Comparison of ENCODE assay signal across 18 cellular contexts in genomic region chr11:64211181-64211872, GRCh38. TPM values are rescaled to one million over a fixed set of nuclear protein-coding genes. Genes with fewer than 3 reads are reported as not detected.
DNase-seq lines count a peak whose midpoint lies in the region; ATAC-seq, FAIRE-seq and TF ChIP-seq lines count a peak whose summit lies in the region.
"Had no signal": no experiment of that assay in that cellular context is flagged by ENCODE, and none has a peak within 500 bp of the region (broad histone marks: within the 10 kb centered on the region; RNA-seq: fewer than 3 reads in every experiment).

No MANE protein-coding gene starts in this region.

- intact Hi-C loops in K562 (cut with micrococcal nuclease) = no loop called here

- peaks cover 11 to 41% of the 10 kb centered on the region in 2 experiments for H3K4me1 ChIP-seq in K562 (replicated peaks in 1 of 2; ENCODE audit: control insufficient read depth in 2 of 2, insufficient read depth in 2 of 2, low read length in 2 of 2)
- peaks cover 6% of the 10 kb centered on the region for H3K4me1 ChIP-seq in osteoblast (ENCODE audit: insufficient read depth, low read length)

- no peak for TF ChIP-seq RAD21 in K562 (CRISPR knock-in tag; conservative IDR thresholded peaks at IDR 0.05 in 1 of 2, IDR thresholded peaks at IDR 0.05 in 1 of 2)

- no peak overlapping the region for H3K4me2 ChIP-seq in K562 (ENCODE audit: insufficient read depth, low read length)
- H3K4me2 ChIP-seq in osteoblast (ENCODE audit: insufficient read depth, low read length) = no peak overlapping the region

- no peaks in the 10 kb centered on the region for H3K9me3 ChIP-seq in K562 (replicated peaks; ENCODE audit: control insufficient read depth, insufficient read depth, low read depth, low read length)
- no peaks in the 10 kb centered on the region for H3K9me3 ChIP-seq in osteoblast (ENCODE audit: low read depth, low read length)

- peak overlapping the region; percentile 42 for H3K27ac Mint-ChIP-seq in activated naive CD4-positive, alpha-beta T cell treated with anti-CD3 and anti-CD28 coated beads, Interleukin-2, amount 10 ng/mL, durations not matched to agents 7 days and 5 days
- H3K27ac Mint-ChIP-seq in activated naive CD4-positive, alpha-beta T cell treated with anti-CD3 and anti-CD28 coated beads, Interleukin-2, amount 50 U/mL, for 72 hours = peak overlapping the region in 1 of 2 donors; percentile 72
- H3K27ac Mint-ChIP-seq in activated CD8-positive, alpha-beta memory T cell treated with anti-CD3 and anti-CD28 coated beads, Interleukin-2, amount 10 ng/mL, durations not matched to agents 7 days and 5 days = no peak overlapping the region

- no peak for TF ChIP-seq EP300 in K562 (IDR thresholded peaks at IDR 0.05; ENCODE audit: low read length)

- peaks cover 8% of the 10 kb centered on the region for H3K9me1 ChIP-seq in K562 (ENCODE audit: control insufficient read depth, insufficient read depth, low read length)

- no peak overlapping the region for H3K27ac ChIP-seq in K562 (ENCODE audit: extremely low read depth, low read depth, low read length)
- no peak overlapping the region for H3K27ac ChIP-seq in osteoblast (ENCODE audit: low read depth, low read length)

- BruUV-seq in K562 (replicated peaks; lab: Mats Ljungman, UMichigan) = no TSS peak

- CTCF ChIA-PET in activated naive CD4-positive, alpha-beta T cell treated with anti-CD3 and anti-CD28 coated beads, Interleukin-2, amount 10 ng/mL, durations not matched to agents 7 days and 5 days (lab: Charles Lee) = no interaction called here
- CTCF ChIA-PET in K562 (lab: Yijun Ruan, JAX; ENCODE audit: low intra/inter-chr PET ratio) = no interaction called here
- CTCF ChIA-PET in activated CD8-positive, alpha-beta memory T cell treated with anti-CD3 and anti-CD28 coated beads, Interleukin-2, amount 10 ng/mL, durations not matched to agents 7 days and 5 days (lab: Charles Lee) = interaction anchor here (1.1 to 3.6 kb wide), 2 partner anchors 34 to 93 kb away, joined by 3 to 12 read pairs; no protein-coding TSS in a partner anchor

- no peak for DNase-seq in activated naive CD4-positive, alpha-beta T cell treated with anti-CD3 and anti-CD28 coated beads, Interleukin-2, amount 10 ng/mL, durations not matched to agents 7 days and 5 days
- DNase-seq in activated naive CD4-positive, alpha-beta T cell treated with anti-CD3 and anti-CD28 coated beads, Interleukin-2, amount 50 U/mL, for 72 hours (ENCODE audit: low spot score in 2 of 2) = no peak
- DNase-seq in H7 (peak; percentile 59), K562 (ENCODE audit: extremely low read depth in 1 of 4, low spot score in 3 of 4) (no peak), osteoblast (ENCODE audit: insufficient read length, low spot score, missing footprints) (peak; percentile 48), NCI-H2227 (lab: John Stamatoyannopoulos, UW; ENCODE audit: unreplicated experiment) (no peak), H4 (ENCODE audit: low spot score) (no peak)
- DNase-seq in activated CD8-positive, alpha-beta memory T cell treated with anti-CD3 and anti-CD28 coated beads, Interleukin-2, amount 10 ng/mL, durations not matched to agents 7 days and 5 days = no peak
- DNase-seq: Calu3; CD4-positive, alpha-beta T cell; DMS53; HCEC 1CT; IMR-90; Kasumi-1; NCI-H187; NCI-H69; NK-92 treated with Interleukin-12 subunit alpha and Interleukin-12 subunit beta, amount 100 ng/mL, for 24 hours had no signal

- H3K79me2 ChIP-seq in K562 (ENCODE audit: control insufficient read depth, insufficient read depth, low read length) (peaks cover 39% of the 10 kb centered on the region), osteoblast (ENCODE audit: insufficient read depth, low read length) (no peaks in the 10 kb centered on the region)

- peak overlapping the region in 1 of 2 experiments; percentile 43; a peak in 1 of 4 replicates for H3K9ac ChIP-seq in K562 (ENCODE audit: insufficient read depth in 1 of 2, low read depth in 2 of 2, low read length in 2 of 2)

- H4K20me1 ChIP-seq in K562 (replicated peaks; ENCODE audit: control insufficient read depth, insufficient read depth, low read length) (no peaks in the 10 kb centered on the region), osteoblast (ENCODE audit: insufficient read depth, low read length) (no peaks in the 10 kb centered on the region)

- H2AFZ ChIP-seq in K562 (ENCODE audit: low read depth, low read length) (no peak overlapping the region), osteoblast (ENCODE audit: low read length) (no peak overlapping the region)

- no peak for ATAC-seq in activated naive CD4-positive, alpha-beta T cell treated with anti-CD3 and anti-CD28 coated beads, Interleukin-2, amount 50 U/mL, for 72 hours
- no peak for ATAC-seq in K562
- ATAC-seq in activated CD8-positive, alpha-beta memory T cell treated with anti-CD3 and anti-CD28 coated beads, Interleukin-2, amount 10 ng/mL, durations not matched to agents 7 days and 5 days = no peak

- no peaks in the 10 kb centered on the region for H3K9me3 Mint-ChIP-seq in activated naive CD4-positive, alpha-beta T cell treated with anti-CD3 and anti-CD28 coated beads, Interleukin-2, amount 10 ng/mL, durations not matched to agents 7 days and 5 days
- H3K9me3 Mint-ChIP-seq in activated naive CD4-positive, alpha-beta T cell treated with anti-CD3 and anti-CD28 coated beads, Interleukin-2, amount 50 U/mL, for 72 hours = no peaks in the 10 kb centered on the region
- no peaks in the 10 kb centered on the region for H3K9me3 Mint-ChIP-seq in activated CD8-positive, alpha-beta memory T cell treated with anti-CD3 and anti-CD28 coated beads, Interleukin-2, amount 10 ng/mL, durations not matched to agents 7 days and 5 days (ENCODE audit: low read depth)
- H3K9me3 Mint-ChIP-seq: CD4-positive, alpha-beta T cell had no signal

- no peak for TF ChIP-seq CTCF in K562 (IDR thresholded peaks at IDR 0.05 in 2 of 3, conservative IDR thresholded peaks at IDR 0.05 in 1 of 3; ENCODE audit: insufficient read depth in 2 of 3, low read depth in 1 of 3, low read length in 3 of 3)
- TF ChIP-seq CTCF in osteoblast (IDR thresholded peaks at IDR 0.05; ENCODE audit: extremely low read depth, low read depth, low read length) = no peak

- peaks cover 40% of the 10 kb centered on the region for H3K4me1 Mint-ChIP-seq in activated naive CD4-positive, alpha-beta T cell treated with anti-CD3 and anti-CD28 coated beads, Interleukin-2, amount 10 ng/mL, durations not matched to agents 7 days and 5 days
- H3K4me1 Mint-ChIP-seq in activated CD8-positive, alpha-beta memory T cell treated with anti-CD3 and anti-CD28 coated beads, Interleukin-2, amount 10 ng/mL, durations not matched to agents 7 days and 5 days = peaks cover 24% of the 10 kb centered on the region

- WGBS in K562 (ENCODE audit: insufficient coverage, low coverage, missing lambda C conversion rate) = 95% methylated on average over 16 of the region's 30 CpGs

- no peak for FAIRE-seq in K562 (lab: Jason Lieb, UNC)
- FAIRE-seq: GM19239 had no signal

- TF ChIP-seq POLR2A in K562 (conservative IDR thresholded peaks at IDR 0.05) = no peak

- H3K36me3 ChIP-seq in H7 (replicated peaks; ENCODE audit: control insufficient read depth, insufficient read depth, low read length) = peaks cover under 1% of the 10 kb centered on the region
- H3K36me3 ChIP-seq in K562 (ENCODE audit: control insufficient read depth, insufficient read depth, low read length) = peaks cover 84% of the 10 kb centered on the region; the same call in 2 of the 3 replicates
- no peaks in the 10 kb centered on the region for H3K36me3 ChIP-seq in osteoblast (ENCODE audit: insufficient read depth, low read length)

- in situ Hi-C loops in K562 (cut with MboI) = no loop called here

- H3K27me3 Mint-ChIP-seq in activated naive CD4-positive, alpha-beta T cell treated with anti-CD3 and anti-CD28 coated beads, Interleukin-2, amount 10 ng/mL, durations not matched to agents 7 days and 5 days = no peaks in the 10 kb centered on the region
- no peaks in the 10 kb centered on the region for H3K27me3 Mint-ChIP-seq in activated CD8-positive, alpha-beta memory T cell treated with anti-CD3 and anti-CD28 coated beads, Interleukin-2, amount 10 ng/mL, durations not matched to agents 7 days and 5 days
- H3K27me3 Mint-ChIP-seq: CD4-positive, alpha-beta T cell had no signal

- POLR2A ChIA-PET in K562 (lab: Yijun Ruan, JAX) = interaction anchor here (0.6 to 7.8 kb wide), 3 partner anchors 14 to 39 kb away, joined by 3 to 77 read pairs (median 4); partner anchors contain the start of genes NUDT22 and TRPT1

- H3K27me3 ChIP-seq in H7 (ENCODE audit: control insufficient read depth, insufficient read depth, low read length) (no peaks in the 10 kb centered on the region), K562 (ENCODE audit: control insufficient read depth in 2 of 2, insufficient read depth in 2 of 2, low read length in 2 of 2) (no peaks in the 10 kb centered on the region), osteoblast (ENCODE audit: insufficient read depth, low read length) (no peaks in the 10 kb centered on the region)

- H3K4me3 Mint-ChIP-seq in activated naive CD4-positive, alpha-beta T cell treated with anti-CD3 and anti-CD28 coated beads, Interleukin-2, amount 10 ng/mL, durations not matched to agents 7 days and 5 days = no peak overlapping the region
- no peak overlapping the region for H3K4me3 Mint-ChIP-seq in activated CD8-positive, alpha-beta memory T cell treated with anti-CD3 and anti-CD28 coated beads, Interleukin-2, amount 10 ng/mL, durations not matched to agents 7 days and 5 days

- H3K4me3 ChIP-seq in H7 (ENCODE audit: insufficient read depth, low read depth, low read length) (no peak overlapping the region), K562 (no peak overlapping the region), osteoblast (ENCODE audit: insufficient read depth, low read length) (no peak overlapping the region)

- H3K36me3 Mint-ChIP-seq in activated naive CD4-positive, alpha-beta T cell treated with anti-CD3 and anti-CD28 coated beads, Interleukin-2, amount 10 ng/mL, durations not matched to agents 7 days and 5 days = peaks cover 51% of the 10 kb centered on the region
- peaks cover 30 to 46% of the 10 kb centered on the region in 2 donors for H3K36me3 Mint-ChIP-seq in activated naive CD4-positive, alpha-beta T cell treated with anti-CD3 and anti-CD28 coated beads, Interleukin-2, amount 50 U/mL, for 72 hours
- peaks cover 41% of the 10 kb centered on the region for H3K36me3 Mint-ChIP-seq in activated CD8-positive, alpha-beta memory T cell treated with anti-CD3 and anti-CD28 coated beads, Interleukin-2, amount 10 ng/mL, durations not matched to agents 7 days and 5 days

RNA-seq across cellular contexts. Expression of gene FERMT3, which starts 4.8 kb away (rescaled TPM):
- 100 to 1,000 TPM; 142 to 193 TPM for total RNA-seq in activated naive CD4-positive, alpha-beta T cell treated with anti-CD3 and anti-CD28 coated beads, Interleukin-2, amount 50 U/mL, for 72 hours
- total RNA-seq in H7 (2014; rRNA removed; shearing (Covaris generic)) = 0.15 and 0.80 TPM in 2 replicates
- 73.9 and 265 TPM in 2 replicates for total RNA-seq in K562 (2011; cell fraction: chromatin; rRNA removed; ENCODE audit: low replicate concordance)
- 233 and 244 TPM in 2 replicates for total RNA-seq in K562 (2011; cell fraction: nucleolus; rRNA removed)
- 103 and 120 TPM in 2 replicates for total RNA-seq in K562 (2011; cell fraction: nucleoplasm; rRNA removed)
- 192 and 205 TPM in 2 replicates for total RNA-seq in K562 (2014; rRNA removed)
- total RNA-seq in K562 (2014; rRNA removed; fragmentation: Illumina TruSeq; extraction: Trizol) = 25.5 and 39.3 TPM in 2 replicates
- 74.5 and 79.5 TPM in 2 replicates for total RNA-seq in K562 (2015; rRNA removed; fragmentation: Illumina TruSeq; extraction: Trizol)
- 249 and 275 TPM in 2 replicates for total RNA-seq in K562 (2021)
- 79.7 and 134 TPM in 2 replicates for polyA plus RNA-seq in K562 (2011; rRNA removed)
- polyA plus RNA-seq in K562 (2011; cell fraction: cytosol; rRNA removed) = 111 and 282 TPM in 2 replicates
- 306 and 623 TPM in 2 replicates for polyA plus RNA-seq in K562 (2011; cell fraction: nucleus; rRNA removed)
- 176 and 251 TPM in 2 replicates for polyA plus RNA-seq in K562 (2012)
- 98.1 and 207 TPM in 2 replicates for polyA plus RNA-seq in K562 (2014; fragmentation: Illumina TruSeq; extraction: Trizol)
- 1 to 10 TPM; 3.2 to 7.2 TPM for polyA plus RNA-seq in K562 (2014; fragmentation: Nextera tagmentation; extraction: Ambion mirVana)
- polyA plus RNA-seq in K562 (2014; rRNA removed) = 169 and 202 TPM in 2 replicates
- 29.0 and 41.3 TPM in 2 replicates for polyA minus RNA-seq in K562 (2011; rRNA and poly(A)+ RNA removed)
- 111 and 123 TPM in 2 replicates for polyA minus RNA-seq in K562 (2011; cell fraction: cytosol; rRNA and poly(A)+ RNA removed)
- polyA minus RNA-seq in K562 (2011; cell fraction: nucleus; rRNA and poly(A)+ RNA removed) = 68.5 and 84.4 TPM in 2 replicates
- total RNA-seq in osteoblast = 0.59 and 1.1 TPM in 2 replicates
- 100 to 1,000 TPM; 210 to 217 TPM for total RNA-seq in activated CD8-positive, alpha-beta memory T cell treated with anti-CD3 and anti-CD28 coated beads, Interleukin-2, amount 10 ng/mL, durations not matched to agents 7 days and 5 days
- total RNA-seq in H4 (2014; rRNA removed; shearing (Covaris generic)) = not detected in 2 replicates

RNA-seq across cellular contexts. Expression of gene TRPT1, which starts 14.7 kb away (rescaled TPM):
- total RNA-seq in activated naive CD4-positive, alpha-beta T cell treated with anti-CD3 and anti-CD28 coated beads, Interleukin-2, amount 50 U/mL, for 72 hours = 10 to 100 TPM; 31.2 to 36.5 TPM
- total RNA-seq in H7 (2014; rRNA removed; shearing (Covaris generic)) = 75.6 and 76.0 TPM in 2 replicates
- 28.5 and 90.3 TPM in 2 replicates for total RNA-seq in K562 (2011; cell fraction: chromatin; rRNA removed; ENCODE audit: low replicate concordance)
- 64.9 and 73.8 TPM in 2 replicates for total RNA-seq in K562 (2011; cell fraction: nucleolus; rRNA removed)
- 45.8 and 49.8 TPM in 2 replicates for total RNA-seq in K562 (2011; cell fraction: nucleoplasm; rRNA removed)
- 27.4 and 37.3 TPM in 2 replicates for total RNA-seq in K562 (2014; rRNA removed)
- 17.3 and 17.5 TPM in 2 replicates for total RNA-seq in K562 (2014; rRNA removed; fragmentation: Illumina TruSeq; extraction: Trizol)
- total RNA-seq in K562 (2015; rRNA removed; fragmentation: Illumina TruSeq; extraction: Trizol) = 23.1 and 25.3 TPM in 2 replicates
- 36.1 and 41.7 TPM in 2 replicates for total RNA-seq in K562 (2021)
- 23.3 and 42.4 TPM in 2 replicates for polyA plus RNA-seq in K562 (2011; rRNA removed)
- polyA plus RNA-seq in K562 (2011; cell fraction: cytosol; rRNA removed) = 43.7 and 69.5 TPM in 2 replicates
- 169 and 180 TPM in 2 replicates for polyA plus RNA-seq in K562 (2011; cell fraction: nucleus; rRNA removed)
- 34.2 and 65.9 TPM in 2 replicates for polyA plus RNA-seq in K562 (2012)
- polyA plus RNA-seq in K562 (2014; fragmentation: Illumina TruSeq; extraction: Trizol) = 21.2 and 33.3 TPM in 2 replicates
- polyA plus RNA-seq in K562 (2014; fragmentation: Nextera tagmentation; extraction: Ambion mirVana) = 1 to 10 TPM; 4.6 to 8.1 TPM
- polyA plus RNA-seq in K562 (2014; rRNA removed) = 38.4 and 39.2 TPM in 2 replicates
- 12.1 and 14.9 TPM in 2 replicates for polyA minus RNA-seq in K562 (2011; rRNA and poly(A)+ RNA removed)
- polyA minus RNA-seq in K562 (2011; cell fraction: cytosol; rRNA and poly(A)+ RNA removed) = 13.6 and 20.9 TPM in 2 replicates
- polyA minus RNA-seq in K562 (2011; cell fraction: nucleus; rRNA and poly(A)+ RNA removed) = 22.1 and 30.3 TPM in 2 replicates
- 32.2 and 33.0 TPM in 2 replicates for total RNA-seq in osteoblast
- 10 to 100 TPM; 33.4 to 37.1 TPM for total RNA-seq in activated CD8-positive, alpha-beta memory T cell treated with anti-CD3 and anti-CD28 coated beads, Interleukin-2, amount 10 ng/mL, durations not matched to agents 7 days and 5 days
- total RNA-seq in H4 (2014; rRNA removed; shearing (Covaris generic)) = 56.1 and 62.3 TPM in 2 replicates

RNA-seq across cellular contexts. Expression of gene NUDT22, which starts 14.7 kb away (rescaled TPM):
- 10 to 100 TPM; 87.4 to 88.8 TPM for total RNA-seq in activated naive CD4-positive, alpha-beta T cell treated with anti-CD3 and anti-CD28 coated beads, Interleukin-2, amount 50 U/mL, for 72 hours
- 73.3 and 75.9 TPM in 2 replicates for total RNA-seq in H7 (2014; rRNA removed; shearing (Covaris generic))
- total RNA-seq in K562 (2011; cell fraction: chromatin; rRNA removed; ENCODE audit: low replicate concordance) = 74.2 and 269 TPM in 2 replicates
- total RNA-seq in K562 (2011; cell fraction: nucleolus; rRNA removed) = 230 and 279 TPM in 2 replicates
- total RNA-seq in K562 (2011; cell fraction: nucleoplasm; rRNA removed) = 112 and 146 TPM in 2 replicates
- 92.6 and 132 TPM in 2 replicates for total RNA-seq in K562 (2014; rRNA removed)
- total RNA-seq in K562 (2014; rRNA removed; fragmentation: Illumina TruSeq; extraction: Trizol) = 21.1 and 25.7 TPM in 2 replicates
- total RNA-seq in K562 (2015; rRNA removed; fragmentation: Illumina TruSeq; extraction: Trizol) = 49.9 and 50.6 TPM in 2 replicates
- total RNA-seq in K562 (2021) = 87.5 and 89.5 TPM in 2 replicates
- polyA plus RNA-seq in K562 (2011; rRNA removed) = 37.4 and 48.0 TPM in 2 replicates
- 58.1 and 156 TPM in 2 replicates for polyA plus RNA-seq in K562 (2011; cell fraction: cytosol; rRNA removed)
- 132 and 213 TPM in 2 replicates for polyA plus RNA-seq in K562 (2011; cell fraction: nucleus; rRNA removed)
- polyA plus RNA-seq in K562 (2012) = 56.4 and 102 TPM in 2 replicates
- polyA plus RNA-seq in K562 (2014; fragmentation: Illumina TruSeq; extraction: Trizol) = 24.0 and 43.1 TPM in 2 replicates
- 10 to 100 TPM in 1 of 2 experiments, 1 to 10 TPM in 1; 6.3 to 16.3 TPM for polyA plus RNA-seq in K562 (2014; fragmentation: Nextera tagmentation; extraction: Ambion mirVana)
- polyA plus RNA-seq in K562 (2014; rRNA removed) = 83.6 and 88.5 TPM in 2 replicates
- polyA minus RNA-seq in K562 (2011; rRNA and poly(A)+ RNA removed) = 13.9 and 15.0 TPM in 2 replicates
- 32.9 and 34.8 TPM in 2 replicates for polyA minus RNA-seq in K562 (2011; cell fraction: cytosol; rRNA and poly(A)+ RNA removed)
- 75.9 and 84.7 TPM in 2 replicates for polyA minus RNA-seq in K562 (2011; cell fraction: nucleus; rRNA and poly(A)+ RNA removed)
- total RNA-seq in osteoblast = 46.6 and 56.5 TPM in 2 replicates
- 10 to 100 TPM; 83.8 to 84.1 TPM for total RNA-seq in activated CD8-positive, alpha-beta memory T cell treated with anti-CD3 and anti-CD28 coated beads, Interleukin-2, amount 10 ng/mL, durations not matched to agents 7 days and 5 days
- 39.6 and 47.9 TPM in 2 replicates for total RNA-seq in H4 (2014; rRNA removed; shearing (Covaris generic))

RNA-seq across cellular contexts. Expression of gene DNAJC4, which starts 19.0 kb away (rescaled TPM):
- total RNA-seq in activated naive CD4-positive, alpha-beta T cell treated with anti-CD3 and anti-CD28 coated beads, Interleukin-2, amount 50 U/mL, for 72 hours = 10 to 100 TPM; 26.7 to 48.7 TPM
- total RNA-seq in H7 (2014; rRNA removed; shearing (Covaris generic)) = 12.0 and 18.0 TPM in 2 replicates
- total RNA-seq in K562 (2011; cell fraction: chromatin; rRNA removed; ENCODE audit: low replicate concordance) = 39.7 and 112 TPM in 2 replicates
- total RNA-seq in K562 (2011; cell fraction: nucleolus; rRNA removed) = 78.0 and 98.9 TPM in 2 replicates
- 64.2 and 65.8 TPM in 2 replicates for total RNA-seq in K562 (2011; cell fraction: nucleoplasm; rRNA removed)
- total RNA-seq in K562 (2014; rRNA removed) = 16.4 and 20.2 TPM in 2 replicates
- 6.6 and 11.2 TPM in 2 replicates for total RNA-seq in K562 (2014; rRNA removed; fragmentation: Illumina TruSeq; extraction: Trizol)
- 19.3 and 19.9 TPM in 2 replicates for total RNA-seq in K562 (2015; rRNA removed; fragmentation: Illumina TruSeq; extraction: Trizol)
- total RNA-seq in K562 (2021) = 27.6 and 31.8 TPM in 2 replicates
- polyA plus RNA-seq in K562 (2011; rRNA removed) = 23.9 and 45.1 TPM in 2 replicates
- polyA plus RNA-seq in K562 (2011; cell fraction: cytosol; rRNA removed) = 30.8 and 65.5 TPM in 2 replicates
- polyA plus RNA-seq in K562 (2011; cell fraction: nucleus; rRNA removed) = 110 and 164 TPM in 2 replicates
- polyA plus RNA-seq in K562 (2012) = 34.0 and 79.2 TPM in 2 replicates
- 28.0 and 37.5 TPM in 2 replicates for polyA plus RNA-seq in K562 (2014; fragmentation: Illumina TruSeq; extraction: Trizol)
- polyA plus RNA-seq in K562 (2014; fragmentation: Nextera tagmentation; extraction: Ambion mirVana) = 1 to 10 TPM; 4.0 to 4.6 TPM
- polyA plus RNA-seq in K562 (2014; rRNA removed) = 32.6 and 42.9 TPM in 2 replicates
- polyA minus RNA-seq in K562 (2011; rRNA and poly(A)+ RNA removed) = 7.1 and 9.0 TPM in 2 replicates
- 12.6 and 23.5 TPM in 2 replicates for polyA minus RNA-seq in K562 (2011; cell fraction: cytosol; rRNA and poly(A)+ RNA removed)
- polyA minus RNA-seq in K562 (2011; cell fraction: nucleus; rRNA and poly(A)+ RNA removed) = 15.8 and 16.0 TPM in 2 replicates
- total RNA-seq in osteoblast = 8.0 and 9.8 TPM in 2 replicates
- 10 to 100 TPM; 29.7 to 37.0 TPM for total RNA-seq in activated CD8-positive, alpha-beta memory T cell treated with anti-CD3 and anti-CD28 coated beads, Interleukin-2, amount 10 ng/mL, durations not matched to agents 7 days and 5 days
- 2.5 and 4.5 TPM in 2 replicates for total RNA-seq in H4 (2014; rRNA removed; shearing (Covaris generic))

RNA-seq across cellular contexts. Expression of gene VEGFB, which starts 23.1 kb away (rescaled TPM):
- 100 to 1,000 TPM in 1 of 2 donors, 10 to 100 TPM in 1; 57.6 to 119 TPM for total RNA-seq in activated naive CD4-positive, alpha-beta T cell treated with anti-CD3 and anti-CD28 coated beads, Interleukin-2, amount 50 U/mL, for 72 hours
- 17.6 and 22.4 TPM in 2 replicates for total RNA-seq in H7 (2014; rRNA removed; shearing (Covaris generic))
- 16.1 and 40.0 TPM in 2 replicates for total RNA-seq in K562 (2011; cell fraction: chromatin; rRNA removed; ENCODE audit: low replicate concordance)
- total RNA-seq in K562 (2011; cell fraction: nucleolus; rRNA removed) = 23.4 and 32.0 TPM in 2 replicates
- 31.9 and 33.0 TPM in 2 replicates for total RNA-seq in K562 (2011; cell fraction: nucleoplasm; rRNA removed)
- total RNA-seq in K562 (2014; rRNA removed) = 28.2 and 44.3 TPM in 2 replicates
- total RNA-seq in K562 (2014; rRNA removed; fragmentation: Illumina TruSeq; extraction: Trizol) = 21.0 and 22.6 TPM in 2 replicates
- total RNA-seq in K562 (2015; rRNA removed; fragmentation: Illumina TruSeq; extraction: Trizol) = 25.7 and 28.0 TPM in 2 replicates
- total RNA-seq in K562 (2021) = 83.4 and 88.3 TPM in 2 replicates
- polyA plus RNA-seq in K562 (2011; rRNA removed) = 11.0 and 13.5 TPM in 2 replicates
- 12.1 and 16.0 TPM in 2 replicates for polyA plus RNA-seq in K562 (2011; cell fraction: cytosol; rRNA removed)
- 25.1 and 26.2 TPM in 2 replicates for polyA plus RNA-seq in K562 (2011; cell fraction: nucleus; rRNA removed)
- 97.3 and 181 TPM in 2 replicates for polyA plus RNA-seq in K562 (2012)
- 35.2 and 41.4 TPM in 2 replicates for polyA plus RNA-seq in K562 (2014; fragmentation: Illumina TruSeq; extraction: Trizol)
- 10 to 100 TPM; 12.0 to 12.1 TPM for polyA plus RNA-seq in K562 (2014; fragmentation: Nextera tagmentation; extraction: Ambion mirVana)
- 31.8 and 35.8 TPM in 2 replicates for polyA plus RNA-seq in K562 (2014; rRNA removed)
- polyA minus RNA-seq in K562 (2011; rRNA and poly(A)+ RNA removed) = 4.2 and 6.2 TPM in 2 replicates
- polyA minus RNA-seq in K562 (2011; cell fraction: cytosol; rRNA and poly(A)+ RNA removed) = 21.2 and 26.0 TPM in 2 replicates
- polyA minus RNA-seq in K562 (2011; cell fraction: nucleus; rRNA and poly(A)+ RNA removed) = 3.2 and 4.9 TPM in 2 replicates
- total RNA-seq in osteoblast = 37.6 and 41.5 TPM in 2 replicates
- 10 to 100 TPM; 53.4 to 54.8 TPM for total RNA-seq in activated CD8-positive, alpha-beta memory T cell treated with anti-CD3 and anti-CD28 coated beads, Interleukin-2, amount 10 ng/mL, durations not matched to agents 7 days and 5 days
- total RNA-seq in H4 (2014; rRNA removed; shearing (Covaris generic)) = 28.8 and 51.6 TPM in 2 replicates

Comparison
In these comparisons a context has a peak if more than half of its experiments do, and no peak if none do; other contexts are left out.
1. DNase-seq: peak in H7 (single experiment) and osteoblast (single experiment); none in activated naive CD4-positive, alpha-beta T cell treated with anti-CD3 and anti-CD28 coated beads, Interleukin-2, amount 10 ng/mL, durations not matched to agents 7 days and 5 days (single experiment), activated naive CD4-positive, alpha-beta T cell treated with anti-CD3 and anti-CD28 coated beads, Interleukin-2, amount 50 U/mL, for 72 hours (0 of 2), K562 (0 of 4), NCI-H2227 (single experiment), activated CD8-positive, alpha-beta memory T cell treated with anti-CD3 and anti-CD28 coated beads, Interleukin-2, amount 10 ng/mL, durations not matched to agents 7 days and 5 days (single experiment) and H4 (single experiment).
2. RNA of gene FERMT3, which starts 4.8 kb away (total RNA-seq): 210 to 217 TPM in activated CD8-positive, alpha-beta memory T cell treated with anti-CD3 and anti-CD28 coated beads, Interleukin-2, amount 10 ng/mL, durations not matched to agents 7 days and 5 days, 142 to 193 TPM in activated naive CD4-positive, alpha-beta T cell treated with anti-CD3 and anti-CD28 coated beads, Interleukin-2, amount 50 U/mL, for 72 hours and 25.5 to 275 TPM in K562; 0.59 to 1.1 TPM in osteoblast, 0.15 to 0.80 TPM in H7 and not detected in H4; every median in the first group is over 10 times any median in the second.